Comparison of ENCODE assay signal across 8 cellular contexts in genomic region chr1:175208773-175209492, GRCh38. TPM values are rescaled to one million over a fixed set of nuclear protein-coding genes. Genes with fewer than 3 reads are reported as not detected.
DNase-seq lines count a peak whose midpoint lies in the region; ATAC-seq and TF ChIP-seq lines count a peak whose summit lies in the region.

No MANE protein-coding gene starts in this region.

- H3K36me3 ChIP-seq in aorta (ENCODE audit: control insufficient read depth in 1 of 2, insufficient read depth in 2 of 2, low read length in 1 of 2), result no peaks in the 10 kb centered on the region

- DNase-seq in NCI-H1105 treated with DMSO at 0.1 percent for 48 hours (lab: John Stamatoyannopoulos, UW), result peak; percentile 14
- DNase-seq in activated T-cell treated with anti-CD3 and anti-CD28 coated beads, Interleukin-2, amount 50 U/mL, for 72 hours, result peak; percentile 29 to 41
- DNase-seq in stimulated activated naive CD8-positive, alpha-beta T cell treated with anti-CD3 and anti-CD28 coated beads, Interleukin-15, amount 100 ng/mL, for 72 hours, result peak; percentile 22 to 43
- no peak for DNase-seq in aorta
- no peak for DNase-seq in cerebellar nuclear complex (lab: John Stamatoyannopoulos, UW)

- peak overlapping the region; percentile 84 to 93 for H3K4me3 Mint-ChIP-seq in activated T-cell treated with anti-CD3 and anti-CD28 coated beads, Interleukin-2, amount 50 U/mL, for 72 hours
- peak overlapping the region; percentile 86 for H3K4me3 Mint-ChIP-seq in stimulated activated naive CD8-positive, alpha-beta T cell treated with anti-CD3 and anti-CD28 coated beads, Interleukin-15, amount 100 ng/mL, for 72 hours

- WGBS in aorta, 2 donors, result 61 to 63% methylated on average over 6 of the region's 6 CpGs

- intact Hi-C loops in aorta (cut with DNase I), result no loop called here

- no peak overlapping the region for H3K4me3 ChIP-seq in aorta (ENCODE audit: low read length in 2 of 2)

- no peaks in the 10 kb centered on the region for H3K9me3 Mint-ChIP-seq in activated T-cell treated with anti-CD3 and anti-CD28 coated beads, Interleukin-2, amount 50 U/mL, for 72 hours
- H3K9me3 Mint-ChIP-seq in stimulated activated naive CD8-positive, alpha-beta T cell treated with anti-CD3 and anti-CD28 coated beads, Interleukin-15, amount 100 ng/mL, for 72 hours, result peaks cover 0 to 9% of the 10 kb centered on the region in 2 donors

- no peaks in the 10 kb centered on the region for H3K36me3 Mint-ChIP-seq in activated T-cell treated with anti-CD3 and anti-CD28 coated beads, Interleukin-2, amount 50 U/mL, for 72 hours (ENCODE audit: insufficient read depth in 2 of 2)

- peak overlapping the region; percentile 94 for H3K27ac Mint-ChIP-seq in activated T-cell treated with anti-CD3 and anti-CD28 coated beads, Interleukin-2, amount 50 U/mL, for 72 hours
- peak overlapping the region; percentile 87 to 95 for H3K27ac Mint-ChIP-seq in stimulated activated naive CD8-positive, alpha-beta T cell treated with anti-CD3 and anti-CD28 coated beads, Interleukin-15, amount 100 ng/mL, for 72 hours

- ATAC-seq in GM18870 (IDR thresholded peaks at IDR 0.05; ENCODE audit: unreplicated experiment), result peak; percentile 76
- peak; percentile 79 for ATAC-seq in HG02588 (IDR thresholded peaks at IDR 0.05; ENCODE audit: unreplicated experiment)
- ATAC-seq in activated T-cell treated with anti-CD3 and anti-CD28 coated beads, Interleukin-2, amount 50 U/mL, for 72 hours (replicated peaks in 1 of 2), result peak; percentile 65 to 73
- ATAC-seq in stimulated activated naive CD8-positive, alpha-beta T cell treated with anti-CD3 and anti-CD28 coated beads, Interleukin-15, amount 100 ng/mL, for 72 hours, result peak; percentile 87
- ATAC-seq in SK-N-SH treated with all-trans-retinoic acid at 6 μM for 48 hours, result no peak
- no peak for ATAC-seq in aorta (ENCODE audit: low FRiP score)

- peaks cover 48% of the 10 kb centered on the region for H3K4me1 Mint-ChIP-seq in activated T-cell treated with anti-CD3 and anti-CD28 coated beads, Interleukin-2, amount 50 U/mL, for 72 hours (ENCODE audit: low read depth)
- peaks cover 49% of the 10 kb centered on the region for H3K4me1 Mint-ChIP-seq in stimulated activated naive CD8-positive, alpha-beta T cell treated with anti-CD3 and anti-CD28 coated beads, Interleukin-15, amount 100 ng/mL, for 72 hours

- no peaks in the 10 kb centered on the region for H3K9me3 ChIP-seq in aorta (ENCODE audit: control insufficient read depth, low read length)

- no peak overlapping the region for H3K27ac ChIP-seq in aorta (ENCODE audit: low read depth in 1 of 2, low read length in 2 of 2)

- no peaks in the 10 kb centered on the region for H3K4me1 ChIP-seq in aorta (ENCODE audit: control insufficient read depth in 1 of 2, insufficient read depth in 2 of 2, low read length in 2 of 2)

- no peaks in the 10 kb centered on the region for H3K27me3 Mint-ChIP-seq in activated T-cell treated with anti-CD3 and anti-CD28 coated beads, Interleukin-2, amount 50 U/mL, for 72 hours (ENCODE audit: low read depth)
- H3K27me3 Mint-ChIP-seq in stimulated activated naive CD8-positive, alpha-beta T cell treated with anti-CD3 and anti-CD28 coated beads, Interleukin-15, amount 100 ng/mL, for 72 hours, result no peaks in the 10 kb centered on the region

- H3K27me3 ChIP-seq in aorta (ENCODE audit: control insufficient read depth in 1 of 2, insufficient read depth in 2 of 2, low read length in 1 of 2), result no peaks in the 10 kb centered on the region

TF ChIP-seq in SK-N-SH treated with all-trans-retinoic acid at 6 μM for 48 hours, 23 proteins besides CTCF, POLR2A, EP300 and RAD21:
- TF ChIP-seq GLIS3 (CRISPR knock-in tag; IDR thresholded peaks at IDR 0.05) (no peak), POU6F1 (CRISPR knock-in tag; IDR thresholded peaks at IDR 0.05; ENCODE audit: borderline replicate concordance, low read depth) (no peak), TSHZ2 (CRISPR knock-in tag; IDR thresholded peaks at IDR 0.05) (no peak), CSDC2 (CRISPR knock-in tag; IDR thresholded peaks at IDR 0.05) (no peak), CSRNP3 (CRISPR knock-in tag; IDR thresholded peaks at IDR 0.05) (no peak), ZNF8 (CRISPR knock-in tag; IDR thresholded peaks at IDR 0.05) (no peak), RARB (CRISPR knock-in tag; IDR thresholded peaks at IDR 0.05) (no peak), ESRRG (CRISPR knock-in tag; IDR thresholded peaks at IDR 0.05) (no peak), CREB5 (CRISPR knock-in tag; IDR thresholded peaks at IDR 0.05; ENCODE audit: low read depth) (no peak), BACH2 (CRISPR knock-in tag; IDR thresholded peaks at IDR 0.05; ENCODE audit: borderline replicate concordance) (no peak), TOX (CRISPR knock-in tag; IDR thresholded peaks at IDR 0.05; ENCODE audit: borderline replicate concordance) (no peak), ZFP30 (CRISPR knock-in tag; IDR thresholded peaks at IDR 0.05) (no peak), OSR1 (CRISPR knock-in tag; IDR thresholded peaks at IDR 0.05) (no peak)

RNA-seq across cellular contexts. Expression of gene KIAA0040, which starts 16.4 kb away (rescaled TPM):
- total RNA-seq in activated T-cell treated with anti-CD3 and anti-CD28 coated beads, Interleukin-2, amount 50 U/mL, for 72 hours, result 10 to 100 TPM; 33.4 to 37.4 TPM
- 10 to 100 TPM; 23.0 to 25.8 TPM for total RNA-seq in aorta
- polyA plus RNA-seq in aorta, result 10 to 100 TPM in 1 of 2 donors, 1 to 10 TPM in 1; 5.6 to 11.1 TPM

Comparison
In these comparisons a context has a peak if more than half of its experiments do, and no peak if none do; other contexts are left out.
1. ATAC-seq: peak in GM18870 (single experiment), HG02588 (single experiment), activated T-cell treated with anti-CD3 and anti-CD28 coated beads, Interleukin-2, amount 50 U/mL, for 72 hours (2 of 2) and stimulated activated naive CD8-positive, alpha-beta T cell treated with anti-CD3 and anti-CD28 coated beads, Interleukin-15, amount 100 ng/mL, for 72 hours (single experiment); none in SK-N-SH treated with all-trans-retinoic acid at 6 μM for 48 hours (single experiment) and aorta (single experiment).
2. DNase-seq: peak in NCI-H1105 treated with DMSO at 0.1 percent for 48 hours (single experiment), activated T-cell treated with anti-CD3 and anti-CD28 coated beads, Interleukin-2, amount 50 U/mL, for 72 hours (2 of 2) and stimulated activated naive CD8-positive, alpha-beta T cell treated with anti-CD3 and anti-CD28 coated beads, Interleukin-15, amount 100 ng/mL, for 72 hours (2 of 2); none in aorta (0 of 2) and cerebellar nuclear complex (0 of 2).